In genomic region chr12:24025153-24025798, GRCh38 we compare ENCODE assay signal across 10 cellular contexts.
DNase-seq lines count a peak whose midpoint lies in the region; ATAC-seq and TF ChIP-seq lines count a peak whose summit lies in the region.
"Had no signal": no experiment of that assay in that cellular context is flagged by ENCODE, and none has a peak within 500 bp of the region (broad histone marks: within the 10 kb centered on the region; RNA-seq: fewer than 3 reads in every experiment).

No MANE protein-coding gene starts in this region.

- peak; percentile 54 for TF ChIP-seq CTCF in DND-41 (IDR thresholded peaks at IDR 0.05; ENCODE audit: borderline replicate concordance, extremely low read depth, low read length, poor library complexity, severe bottlenecking)
- TF ChIP-seq CTCF in liver (IDR thresholded peaks at IDR 0.05; ENCODE audit: low read depth, low read length, missing input control) = peak; percentile 65

- H3K4me2 ChIP-seq in DND-41 (ENCODE audit: insufficient read depth, low read length) (no peak overlapping the region), GM23248 (ENCODE audit: unreplicated experiment) (no peak overlapping the region)

- ATAC-seq in DND-41 (ENCODE audit: insufficient read depth, low read depth) = no peak
- ATAC-seq in left cardiac atrium = no peak

- no peaks in the 10 kb centered on the region for H3K9me2 ChIP-seq in GM23248 (ENCODE audit: insufficient read depth)

- no peaks in the 10 kb centered on the region for H3K36me3 ChIP-seq in DND-41 (ENCODE audit: insufficient read depth, low read length)
- no peaks in the 10 kb centered on the region for H3K36me3 ChIP-seq in liver (ENCODE audit: control insufficient read depth in 4 of 4, insufficient read depth in 3 of 4, low read depth in 1 of 4, low read length in 3 of 4)
- no peaks in the 10 kb centered on the region for H3K36me3 ChIP-seq in GM23248 (ENCODE audit: low read depth)
- H3K36me3 ChIP-seq: vagina had no signal

- no peaks in the 10 kb centered on the region for H4K20me1 ChIP-seq in DND-41 (ENCODE audit: insufficient read depth, low read length)
- H4K20me1 ChIP-seq in GM23248 (ENCODE audit: insufficient read depth) = no peaks in the 10 kb centered on the region

- intact Hi-C loops in left cardiac atrium (cut with DNase I) = no loop called here

- H3K79me2 ChIP-seq in DND-41 (ENCODE audit: insufficient read depth, low read length) = no peaks in the 10 kb centered on the region
- H3K79me2 ChIP-seq in GM23248 (ENCODE audit: insufficient read depth) = no peaks in the 10 kb centered on the region

- DNase-seq in DND-41 (no peak), amniotic epithelial cell (ENCODE audit: low read depth) (peak; percentile 13), midbrain (lab: John Stamatoyannopoulos, UW) (no peak), Ammon's horn (ENCODE audit: low spot score) (no peak), left cardiac atrium (no peak), GM23248 (no peak)
- DNase-seq: MV-4-11 had no signal

- H3K27me3 ChIP-seq in DND-41 (ENCODE audit: insufficient read depth, low read length, poor library complexity) (no peaks in the 10 kb centered on the region), liver (ENCODE audit: control insufficient read depth in 4 of 4, insufficient read depth in 4 of 4, low read length in 3 of 4) (no peaks in the 10 kb centered on the region), GM23248 (replicated peaks; ENCODE audit: insufficient read depth) (no peaks in the 10 kb centered on the region)
- H3K27me3 ChIP-seq: vagina had no signal

- no peak overlapping the region for H3K9ac ChIP-seq in DND-41 (ENCODE audit: low read depth, low read length)
- H3K9ac ChIP-seq in liver (ENCODE audit: low read depth in 1 of 2, low read length in 2 of 2) = no peak overlapping the region
- H3K9ac ChIP-seq in GM23248 = no peak overlapping the region

- no peak overlapping the region for H2AFZ ChIP-seq in DND-41 (ENCODE audit: low read depth, low read length)
- H2AFZ ChIP-seq in GM23248 = no peak overlapping the region

- H3K9me3 ChIP-seq in DND-41 (ENCODE audit: insufficient read depth, low read length, severe bottlenecking) (no peaks in the 10 kb centered on the region), liver (ENCODE audit: control insufficient read depth in 4 of 4, low read length in 3 of 4) (no peaks in the 10 kb centered on the region), GM23248 (ENCODE audit: low read depth) (no peaks in the 10 kb centered on the region)
- H3K9me3 ChIP-seq: vagina had no signal

- H3K4me3 ChIP-seq in DND-41 (ENCODE audit: low read depth in 1 of 2, low read length in 2 of 2) (no peak overlapping the region), liver (ENCODE audit: low read depth in 1 of 3, low read length in 3 of 3) (no peak overlapping the region), GM23248 (no peak overlapping the region)
- H3K4me3 ChIP-seq: vagina had no signal

- no peaks in the 10 kb centered on the region for H3F3A ChIP-seq in GM23248 (ENCODE audit: insufficient read depth)

- TF ChIP-seq EP300 in Ishikawa (IDR thresholded peaks at IDR 0.05; ENCODE audit: borderline replicate concordance) = no peak

- in situ Hi-C loops in GM23248 (cut with MboI) = no loop called here

- WGBS in liver = 36% methylated on average over 3 of the region's 3 CpGs
- 41 to 47% methylated on average over 3 of the region's 3 CpGs for WGBS in GM23248 (ENCODE audit: low coverage in 1 of 2, low lambda C conversion rate in 2 of 2, missing lambda C conversion rate in 2 of 2), 2 experiments

- H3K4me1 ChIP-seq in DND-41 (ENCODE audit: insufficient read depth, low read length) = no peaks in the 10 kb centered on the region
- H3K4me1 ChIP-seq in liver (ENCODE audit: control insufficient read depth in 4 of 4, insufficient read depth in 4 of 4, low read length in 3 of 4) = peaks cover 1 to 27% (median 7%) of the 10 kb centered on the region in 4 donors
- H3K4me1 ChIP-seq in GM23248 (ENCODE audit: insufficient read depth) = no peaks in the 10 kb centered on the region
- H3K4me1 ChIP-seq: vagina had no signal

- TF ChIP-seq RAD21 in Ishikawa (IDR thresholded peaks at IDR 0.05; ENCODE audit: low read depth) (peak; percentile 77), liver (IDR thresholded peaks at IDR 0.05) (peak; percentile 67 to 76)

- H3K27ac ChIP-seq in DND-41 (ENCODE audit: low read length) = no peak overlapping the region
- no peak overlapping the region for H3K27ac ChIP-seq in liver (ENCODE audit: low read depth in 1 of 2, low read length in 2 of 2)
- H3K27ac ChIP-seq in GM23248 = no peak overlapping the region
- H3K27ac ChIP-seq: vagina had no signal

TF ChIP-seq in Ishikawa, 13 proteins besides CTCF, POLR2A, EP300 and RAD21 (continues in another document):
- no peak for TF ChIP-seq USF1 (IDR thresholded peaks at IDR 0.05)
- no peak for TF ChIP-seq EGR1 (IDR thresholded peaks at IDR 0.05)
- TF ChIP-seq ZBTB7A (IDR thresholded peaks at IDR 0.05; ENCODE audit: low read depth) = no peak
- TF ChIP-seq TCF12 (IDR thresholded peaks at IDR 0.05; ENCODE audit: low read depth) = no peak
- no peak for TF ChIP-seq CEBPB (IDR thresholded peaks at IDR 0.05)
- TF ChIP-seq FOXM1 (IDR thresholded peaks at IDR 0.05; ENCODE audit: borderline replicate concordance, low read depth) = no peak
- TF ChIP-seq CREB1 (IDR thresholded peaks at IDR 0.05; ENCODE audit: low read depth) = no peak
- no peak for TF ChIP-seq NFIC (IDR thresholded peaks at IDR 0.05)

TF ChIP-seq in liver, 16 proteins besides CTCF, POLR2A, EP300 and RAD21:
- no peak for TF ChIP-seq EGR1 (IDR thresholded peaks at IDR 0.05; ENCODE audit: low read depth in 2 of 2)
- peak in 1 of 2 donors; percentile 6 for TF ChIP-seq RXRA (IDR thresholded peaks at IDR 0.05)
- TF ChIP-seq FOXA2 (IDR thresholded peaks at IDR 0.05) = peak; percentile 42
- TF ChIP-seq HNF4A (conservative IDR thresholded peaks at IDR 0.05) = peak; percentile 34 to 35
TF ChIP-seq in liver: peak in this region for 3.
